23 cellular contexts compared by ENCODE assay signal in the genomic region with DNA sequence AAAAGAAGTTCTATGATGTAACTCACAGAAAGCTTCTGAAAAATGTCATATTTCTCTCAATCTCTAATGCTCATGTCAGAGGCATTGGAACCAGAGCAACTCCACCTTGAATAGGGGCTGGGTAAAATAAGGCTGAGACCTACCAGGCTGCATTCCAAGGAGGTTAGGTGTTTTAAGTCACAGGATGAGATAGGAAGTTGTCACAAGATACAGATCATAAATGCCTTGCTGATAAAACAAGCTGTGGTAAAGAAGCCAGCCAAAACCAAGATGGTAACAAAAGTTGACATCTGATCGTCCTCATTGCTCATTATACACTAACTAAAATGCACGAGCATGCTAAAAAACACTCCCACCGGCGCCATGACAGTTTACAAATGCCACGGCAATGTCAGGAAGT.
"Had no signal": no experiment of that assay in that cellular context is flagged by ENCODE, and none has a peak within 500 bp of the region (broad histone marks: within the 10 kb centered on the region; RNA-seq: fewer than 3 reads in every experiment).

No MANE protein-coding gene starts in this region.

- H3K27me3 ChIP-seq: adrenal gland, ascending aorta, colonic mucosa, dorsolateral prefrontal cortex, heart right ventricle, sigmoid colon, transverse colon had no signal

- H3K27ac ChIP-seq: adrenal gland, ascending aorta, colonic mucosa, dorsolateral prefrontal cortex, heart right ventricle, left ventricle myocardium inferior, sigmoid colon, transverse colon had no signal

- H3K36me3 ChIP-seq: adrenal gland, ascending aorta, colonic mucosa, heart right ventricle, left ventricle myocardium inferior, sigmoid colon, transverse colon had no signal

- ATAC-seq: activated CD8-positive, alpha-beta T cell treated with anti-CD3 and anti-CD28 coated beads, Interleukin-2, amount 10 ng/mL, durations not matched to agents 7 days and 5 days; activated T-helper 17 cell treated with anti-CD3 and anti-CD28 coated beads, Interleukin-2, amount 50 U/mL, for 72 hours; effector memory CD8-positive, alpha-beta T cell; heart right ventricle; natural killer cell; stimulated activated naive B cell treated with anti-CD40 and anti-IgM and Interleukin-4, amounts not matched to agents 10 μg/mL and 1 μg/mL and 100 μg/mL, for 72 hours had no signal

- H3K9me3 ChIP-seq: adrenal gland, ascending aorta, colonic mucosa, left ventricle myocardium inferior, sigmoid colon, transverse colon had no signal

- DNase-seq: activated CD4-positive, alpha-beta T cell treated with anti-CD3 and anti-CD28 coated beads for 1 hour; activated CD4-positive, alpha-beta T cell treated with anti-CD3 and anti-CD28 coated beads, Interleukin-2, amount 50 U/mL, for 1 hour; activated CD8-positive, alpha-beta T cell treated with anti-CD3 and anti-CD28 coated beads, Interleukin-2, amount 10 ng/mL, durations not matched to agents 7 days and 5 days; activated T-cell treated with anti-CD3 and anti-CD28 coated beads, Interleukin-2, amount 50 U/mL, for 1 hour; adrenal gland; colonic mucosa; dorsolateral prefrontal cortex; effector memory CD8-positive, alpha-beta T cell; heart right ventricle; left ventricle myocardium inferior; midbrain; natural killer cell; retina; sigmoid colon; stimulated activated CD4-positive, alpha-beta T cell treated with anti-CD3 and anti-CD28 coated beads, Interleukin-2, amount 100 ng/mL, for 48 hours; stimulated activated CD8-positive, alpha-beta memory T cell treated with anti-CD3 and anti-CD28 coated beads, Interleukin-4, amount 100 ng/mL, for 48 hours; stimulated activated naive B cell treated with anti-CD40 and anti-IgM and Interleukin-4, amounts not matched to agents 10 μg/mL and 1 μg/mL and 100 μg/mL, for 72 hours; T-helper 1 cell; transverse colon had no signal

- H3K4me3 ChIP-seq: adrenal gland, ascending aorta, colonic mucosa, dorsolateral prefrontal cortex, heart right ventricle, left ventricle myocardium inferior, sigmoid colon, transverse colon had no signal

- H3K27me3 Mint-ChIP-seq: activated naive CD8-positive, alpha-beta T cell; activated T-helper 17 cell treated with anti-CD3 and anti-CD28 coated beads, Interleukin-2, amount 50 U/mL, for 72 hours; effector memory CD8-positive, alpha-beta T cell; progenitor cell of endocrine pancreas; stimulated activated naive B cell treated with anti-CD40 and anti-IgM and Interleukin-4, amounts not matched to agents 10 μg/mL and 1 μg/mL and 100 μg/mL, for 72 hours had no signal

- H3K4me1 Mint-ChIP-seq: activated T-helper 17 cell treated with anti-CD3 and anti-CD28 coated beads, Interleukin-2, amount 50 U/mL, for 72 hours; natural killer cell; stimulated activated naive B cell treated with anti-CD40 and anti-IgM and Interleukin-4, amounts not matched to agents 10 μg/mL and 1 μg/mL and 100 μg/mL, for 72 hours had no signal

- H3K4me3 Mint-ChIP-seq: activated CD8-positive, alpha-beta T cell treated with anti-CD3 and anti-CD28 coated beads, Interleukin-2, amount 10 ng/mL, durations not matched to agents 7 days and 5 days; activated naive CD8-positive, alpha-beta T cell; activated T-helper 17 cell treated with anti-CD3 and anti-CD28 coated beads, Interleukin-2, amount 50 U/mL, for 72 hours; effector memory CD8-positive, alpha-beta T cell; natural killer cell; stimulated activated naive B cell treated with anti-CD40 and anti-IgM and Interleukin-4, amounts not matched to agents 10 μg/mL and 1 μg/mL and 100 μg/mL, for 72 hours had no signal

- H3K36me3 Mint-ChIP-seq: activated naive CD8-positive, alpha-beta T cell; natural killer cell had no signal

- H3K27ac Mint-ChIP-seq: activated CD8-positive, alpha-beta T cell treated with anti-CD3 and anti-CD28 coated beads, Interleukin-2, amount 10 ng/mL, durations not matched to agents 7 days and 5 days; activated naive CD8-positive, alpha-beta T cell; activated T-helper 17 cell treated with anti-CD3 and anti-CD28 coated beads, Interleukin-2, amount 50 U/mL, for 72 hours; effector memory CD8-positive, alpha-beta T cell; natural killer cell; progenitor cell of endocrine pancreas; stimulated activated naive B cell treated with anti-CD40 and anti-IgM and Interleukin-4, amounts not matched to agents 10 μg/mL and 1 μg/mL and 100 μg/mL, for 72 hours had no signal

- H3K4me1 ChIP-seq: adrenal gland, ascending aorta, colonic mucosa, heart right ventricle, left ventricle myocardium inferior, sigmoid colon, transverse colon had no signal
